In the genomic region with DNA sequence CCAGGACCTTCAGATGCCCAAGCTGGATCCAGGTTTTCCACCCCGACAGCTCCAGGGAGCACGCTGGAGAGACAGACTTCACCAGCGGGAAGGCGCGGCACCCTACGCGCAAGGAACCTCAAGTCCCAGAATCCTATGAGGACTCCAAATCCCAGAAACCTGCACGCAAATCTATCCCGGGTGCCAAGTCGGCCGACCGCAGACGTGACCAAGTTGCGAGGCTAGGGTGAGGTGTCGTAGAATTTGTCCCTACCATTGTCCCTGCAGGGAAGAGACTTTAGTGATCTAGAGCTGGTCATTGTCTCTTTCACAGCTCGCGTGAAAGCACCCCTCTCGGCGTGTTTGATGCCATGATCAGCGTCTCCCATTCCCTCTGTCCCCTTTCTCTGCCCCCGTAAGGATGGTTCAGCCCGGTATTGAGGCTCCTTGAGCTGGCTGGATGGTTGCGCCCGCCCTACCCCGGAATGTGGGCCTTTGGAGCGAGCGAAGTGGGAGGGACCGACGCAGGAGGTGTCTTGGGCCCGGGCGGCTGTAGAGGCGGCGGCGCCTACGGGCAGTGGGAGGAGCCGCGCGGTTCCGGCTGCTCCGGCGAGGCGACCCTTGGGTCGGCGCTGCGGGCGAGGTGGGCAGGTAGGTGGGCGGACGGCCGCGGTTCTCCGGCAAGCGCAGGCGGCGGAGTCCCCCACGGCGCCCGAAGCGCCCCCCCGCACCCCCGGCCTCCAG, we compare ENCODE assay signal across 1 cellular context.
TF ChIP-seq lines count a peak whose summit lies in the region.

TSS of gene PRKCI (plus strand) at position 501 of the 723 bp plus-strand sequence. CDS start 246 bp downstream, outside the sequence.

TF ChIP-seq in K562, 482 proteins besides CTCF, POLR2A, EP300 and RAD21 (continued from another document and continues in another):
- TF ChIP-seq, protein P1, sequence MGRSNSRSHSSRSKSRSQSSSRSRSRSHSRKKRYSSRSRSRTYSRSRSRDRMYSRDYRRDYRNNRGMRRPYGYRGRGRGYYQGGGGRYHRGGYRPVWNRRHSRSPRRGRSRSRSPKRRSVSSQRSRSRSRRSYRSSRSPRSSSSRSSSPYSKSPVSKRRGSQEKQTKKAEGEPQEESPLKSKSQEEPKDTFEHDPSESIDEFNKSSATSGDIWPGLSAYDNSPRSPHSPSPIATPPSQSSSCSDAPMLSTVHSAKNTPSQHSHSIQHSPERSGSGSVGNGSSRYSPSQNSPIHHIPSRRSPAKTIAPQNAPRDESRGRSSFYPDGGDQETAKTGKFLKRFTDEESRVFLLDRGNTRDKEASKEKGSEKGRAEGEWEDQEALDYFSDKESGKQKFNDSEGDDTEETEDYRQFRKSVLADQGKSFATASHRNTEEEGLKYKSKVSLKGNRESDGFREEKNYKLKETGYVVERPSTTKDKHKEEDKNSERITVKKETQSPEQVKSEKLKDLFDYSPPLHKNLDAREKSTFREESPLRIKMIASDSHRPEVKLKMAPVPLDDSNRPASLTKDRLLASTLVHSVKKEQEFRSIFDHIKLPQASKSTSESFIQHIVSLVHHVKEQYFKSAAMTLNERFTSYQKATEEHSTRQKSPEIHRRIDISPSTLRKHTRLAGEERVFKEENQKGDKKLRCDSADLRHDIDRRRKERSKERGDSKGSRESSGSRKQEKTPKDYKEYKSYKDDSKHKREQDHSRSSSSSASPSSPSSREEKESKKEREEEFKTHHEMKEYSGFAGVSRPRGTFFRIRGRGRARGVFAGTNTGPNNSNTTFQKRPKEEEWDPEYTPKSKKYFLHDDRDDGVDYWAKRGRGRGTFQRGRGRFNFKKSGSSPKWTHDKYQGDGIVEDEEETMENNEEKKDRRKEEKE (IDR thresholded peaks at IDR 0.05; ENCODE audit: borderline replicate concordance in 1 of 2, control insufficient read depth in 1 of 2, low read depth in 2 of 2, low read length in 1 of 2) = peak in 1 of 2 experiments; percentile 100; a peak in 2 of 4 replicates
- TF ChIP-seq KLF13 (tag; IDR thresholded peaks at IDR 0.05; ENCODE audit: borderline replicate concordance, low read depth) (peak; percentile 73), KHSRP (IDR thresholded peaks at IDR 0.05) (peak; percentile 62; the same call in 1 of the 2 replicates), ETV5 (CRISPR knock-in tag; IDR thresholded peaks at IDR 0.05; ENCODE audit: low read depth) (peak; percentile 59; the same call in 1 of the 2 replicates), NCOA4 (IDR thresholded peaks at IDR 0.05; ENCODE audit: partially characterized antibody) (no peak), ZNF561 (CRISPR knock-in tag; conservative IDR thresholded peaks at IDR 0.05) (no peak), FOXA3 (CRISPR knock-in tag; conservative IDR thresholded peaks at IDR 0.05 in 1 of 2, IDR thresholded peaks at IDR 0.05 in 1 of 2) (no peak), TAL1 (IDR thresholded peaks at IDR 0.05) (no peak), ILK (tag; IDR thresholded peaks at IDR 0.05; ENCODE audit: borderline replicate concordance, low read depth) (no peak), CEBPG (CRISPR knock-in tag; IDR thresholded peaks at IDR 0.05) (no peak), CEBPG (tag; conservative IDR thresholded peaks at IDR 0.05 in 1 of 2, IDR thresholded peaks at IDR 0.05 in 1 of 2) (no peak), KAT7 (CRISPR knock-in tag; IDR thresholded peaks at IDR 0.05; ENCODE audit: borderline replicate concordance) (0 out of 2 replicates have a peak, but pooled peaks have one; percentile 8), ARHGAP35 (IDR thresholded peaks at IDR 0.05; ENCODE audit: partially characterized antibody) (no peak), ZNF121 (CRISPR knock-in tag; conservative IDR thresholded peaks at IDR 0.05) (no peak), ZNF766 (CRISPR knock-in tag; conservative IDR thresholded peaks at IDR 0.05) (peak; percentile 85), FOXP1 (CRISPR knock-in tag; IDR thresholded peaks at IDR 0.05) (no peak), ZNF140 (CRISPR knock-in tag; IDR thresholded peaks at IDR 0.05) (no peak), BDP1 (IDR thresholded peaks at IDR 0.05; ENCODE audit: insufficient read depth, insufficient read length) (no peak), RBM22 (IDR thresholded peaks at IDR 0.05; ENCODE audit: low read depth, low read length, poor library complexity, severe bottlenecking) (no peak), SIRT6 (IDR thresholded peaks at IDR 0.05; ENCODE audit: low read depth, low read length) (no peak), NR2C2 (CRISPR knock-in tag; IDR thresholded peaks at IDR 0.05) (no peak), NR2C2 (tag; IDR thresholded peaks at IDR 0.05) (peak; percentile 83), MTA2 (IDR thresholded peaks at IDR 0.05; ENCODE audit: low read depth) (no peak), ZNF75A (CRISPR knock-in tag; IDR thresholded peaks at IDR 0.05) (no peak), PRPF4 (IDR thresholded peaks at IDR 0.05; ENCODE audit: insufficient read depth, low read depth, low read length, poor library complexity, severe bottlenecking) (no peak), HDAC1 (IDR thresholded peaks at IDR 0.05) (no peak), ZNF23 (CRISPR knock-in tag; IDR thresholded peaks at IDR 0.05) (no peak), GMEB1 (CRISPR knock-in tag; IDR thresholded peaks at IDR 0.05) (peak; percentile 41; the same call in 1 of the 2 replicates), MYNN (IDR thresholded peaks at IDR 0.05) (no peak), MYNN (CRISPR knock-in tag; IDR thresholded peaks at IDR 0.05) (no peak), KAT8 (IDR thresholded peaks at IDR 0.05; ENCODE audit: low read depth) (no peak), ASH1L (IDR thresholded peaks at IDR 0.05; ENCODE audit: borderline replicate concordance, low read depth, partially characterized antibody) (peak; percentile 95), ZBTB7A (IDR thresholded peaks at IDR 0.05; ENCODE audit: borderline replicate concordance, control insufficient read depth, low read depth, low read length) (0 out of 2 replicates have a peak, but pooled peaks have one; percentile 23), SMAD2 (IDR thresholded peaks at IDR 0.05; ENCODE audit: low read depth, low read length) (no peak), RBM17 (IDR thresholded peaks at IDR 0.05; ENCODE audit: borderline replicate concordance, low read depth, low read length) (no peak), FOXA1 (IDR thresholded peaks at IDR 0.05; ENCODE audit: borderline replicate concordance) (no peak), CHD1 (IDR thresholded peaks at IDR 0.05; ENCODE audit: low read length) (no peak), STAT5B (CRISPR knock-in tag; IDR thresholded peaks at IDR 0.05) (no peak), ZFP1 (CRISPR knock-in tag; IDR thresholded peaks at IDR 0.05) (no peak), ZNF224 (CRISPR knock-in tag; IDR thresholded peaks at IDR 0.05) (no peak), ZKSCAN3 (CRISPR knock-in tag; IDR thresholded peaks at IDR 0.05) (no peak), GABPB2 (CRISPR knock-in tag; conservative IDR thresholded peaks at IDR 0.05) (no peak; the same call in 1 of the 2 replicates), ZNF277 (CRISPR knock-in tag; IDR thresholded peaks at IDR 0.05; ENCODE audit: borderline replicate concordance) (no peak), WHSC1 (IDR thresholded peaks at IDR 0.05; ENCODE audit: low read length) (no peak), U2AF2 (optimal IDR thresholded peaks at IDR 0.05; ENCODE audit: low read depth, low read length) (no peak), ZNF197 (CRISPR knock-in tag; IDR thresholded peaks at IDR 0.05; ENCODE audit: low read depth) (peak; percentile 47; the same call in 1 of the 2 replicates), PHB (CRISPR knock-in tag; IDR thresholded peaks at IDR 0.05) (no peak), NFYB (IDR thresholded peaks at IDR 0.05; ENCODE audit: extremely low read depth, insufficient read length) (no peak)
- TF ChIP-seq, protein P2, sequence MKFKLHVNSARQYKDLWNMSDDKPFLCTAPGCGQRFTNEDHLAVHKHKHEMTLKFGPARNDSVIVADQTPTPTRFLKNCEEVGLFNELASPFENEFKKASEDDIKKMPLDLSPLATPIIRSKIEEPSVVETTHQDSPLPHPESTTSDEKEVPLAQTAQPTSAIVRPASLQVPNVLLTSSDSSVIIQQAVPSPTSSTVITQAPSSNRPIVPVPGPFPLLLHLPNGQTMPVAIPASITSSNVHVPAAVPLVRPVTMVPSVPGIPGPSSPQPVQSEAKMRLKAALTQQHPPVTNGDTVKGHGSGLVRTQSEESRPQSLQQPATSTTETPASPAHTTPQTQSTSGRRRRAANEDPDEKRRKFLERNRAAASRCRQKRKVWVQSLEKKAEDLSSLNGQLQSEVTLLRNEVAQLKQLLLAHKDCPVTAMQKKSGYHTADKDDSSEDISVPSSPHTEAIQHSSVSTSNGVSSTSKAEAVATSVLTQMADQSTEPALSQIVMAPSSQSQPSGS (CRISPR knock-in tag; IDR thresholded peaks at IDR 0.05) = no peak
- TF ChIP-seq, protein P3, sequence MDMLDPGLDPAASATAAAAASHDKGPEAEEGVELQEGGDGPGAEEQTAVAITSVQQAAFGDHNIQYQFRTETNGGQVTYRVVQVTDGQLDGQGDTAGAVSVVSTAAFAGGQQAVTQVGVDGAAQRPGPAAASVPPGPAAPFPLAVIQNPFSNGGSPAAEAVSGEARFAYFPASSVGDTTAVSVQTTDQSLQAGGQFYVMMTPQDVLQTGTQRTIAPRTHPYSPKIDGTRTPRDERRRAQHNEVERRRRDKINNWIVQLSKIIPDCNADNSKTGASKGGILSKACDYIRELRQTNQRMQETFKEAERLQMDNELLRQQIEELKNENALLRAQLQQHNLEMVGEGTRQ (CRISPR knock-in tag; IDR thresholded peaks at IDR 0.05) = no peak
- TF ChIP-seq, protein P4, sequence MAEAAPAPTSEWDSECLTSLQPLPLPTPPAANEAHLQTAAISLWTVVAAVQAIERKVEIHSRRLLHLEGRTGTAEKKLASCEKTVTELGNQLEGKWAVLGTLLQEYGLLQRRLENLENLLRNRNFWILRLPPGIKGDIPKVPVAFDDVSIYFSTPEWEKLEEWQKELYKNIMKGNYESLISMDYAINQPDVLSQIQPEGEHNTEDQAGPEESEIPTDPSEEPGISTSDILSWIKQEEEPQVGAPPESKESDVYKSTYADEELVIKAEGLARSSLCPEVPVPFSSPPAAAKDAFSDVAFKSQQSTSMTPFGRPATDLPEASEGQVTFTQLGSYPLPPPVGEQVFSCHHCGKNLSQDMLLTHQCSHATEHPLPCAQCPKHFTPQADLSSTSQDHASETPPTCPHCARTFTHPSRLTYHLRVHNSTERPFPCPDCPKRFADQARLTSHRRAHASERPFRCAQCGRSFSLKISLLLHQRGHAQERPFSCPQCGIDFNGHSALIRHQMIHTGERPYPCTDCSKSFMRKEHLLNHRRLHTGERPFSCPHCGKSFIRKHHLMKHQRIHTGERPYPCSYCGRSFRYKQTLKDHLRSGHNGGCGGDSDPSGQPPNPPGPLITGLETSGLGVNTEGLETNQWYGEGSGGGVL (CRISPR knock-in tag; IDR thresholded peaks at IDR 0.05) = no peak
- TF ChIP-seq, protein P5, sequence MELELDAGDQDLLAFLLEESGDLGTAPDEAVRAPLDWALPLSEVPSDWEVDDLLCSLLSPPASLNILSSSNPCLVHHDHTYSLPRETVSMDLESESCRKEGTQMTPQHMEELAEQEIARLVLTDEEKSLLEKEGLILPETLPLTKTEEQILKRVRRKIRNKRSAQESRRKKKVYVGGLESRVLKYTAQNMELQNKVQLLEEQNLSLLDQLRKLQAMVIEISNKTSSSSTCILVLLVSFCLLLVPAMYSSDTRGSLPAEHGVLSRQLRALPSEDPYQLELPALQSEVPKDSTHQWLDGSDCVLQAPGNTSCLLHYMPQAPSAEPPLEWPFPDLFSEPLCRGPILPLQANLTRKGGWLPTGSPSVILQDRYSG (tag; conservative IDR thresholded peaks at IDR 0.05; ENCODE audit: low read depth) = peak; percentile 73; the same call in 1 of the 2 replicates
- TF ChIP-seq, protein P6, sequence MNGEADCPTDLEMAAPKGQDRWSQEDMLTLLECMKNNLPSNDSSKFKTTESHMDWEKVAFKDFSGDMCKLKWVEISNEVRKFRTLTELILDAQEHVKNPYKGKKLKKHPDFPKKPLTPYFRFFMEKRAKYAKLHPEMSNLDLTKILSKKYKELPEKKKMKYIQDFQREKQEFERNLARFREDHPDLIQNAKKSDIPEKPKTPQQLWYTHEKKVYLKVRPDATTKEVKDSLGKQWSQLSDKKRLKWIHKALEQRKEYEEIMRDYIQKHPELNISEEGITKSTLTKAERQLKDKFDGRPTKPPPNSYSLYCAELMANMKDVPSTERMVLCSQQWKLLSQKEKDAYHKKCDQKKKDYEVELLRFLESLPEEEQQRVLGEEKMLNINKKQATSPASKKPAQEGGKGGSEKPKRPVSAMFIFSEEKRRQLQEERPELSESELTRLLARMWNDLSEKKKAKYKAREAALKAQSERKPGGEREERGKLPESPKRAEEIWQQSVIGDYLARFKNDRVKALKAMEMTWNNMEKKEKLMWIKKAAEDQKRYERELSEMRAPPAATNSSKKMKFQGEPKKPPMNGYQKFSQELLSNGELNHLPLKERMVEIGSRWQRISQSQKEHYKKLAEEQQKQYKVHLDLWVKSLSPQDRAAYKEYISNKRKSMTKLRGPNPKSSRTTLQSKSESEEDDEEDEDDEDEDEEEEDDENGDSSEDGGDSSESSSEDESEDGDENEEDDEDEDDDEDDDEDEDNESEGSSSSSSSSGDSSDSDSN (IDR thresholded peaks at IDR 0.05; ENCODE audit: borderline replicate concordance in 1 of 2, low read depth in 2 of 2, low read length in 2 of 2) = peak in 1 of 2 experiments; percentile 87; a peak in 1 of 4 replicates
- TF ChIP-seq, protein P7, sequence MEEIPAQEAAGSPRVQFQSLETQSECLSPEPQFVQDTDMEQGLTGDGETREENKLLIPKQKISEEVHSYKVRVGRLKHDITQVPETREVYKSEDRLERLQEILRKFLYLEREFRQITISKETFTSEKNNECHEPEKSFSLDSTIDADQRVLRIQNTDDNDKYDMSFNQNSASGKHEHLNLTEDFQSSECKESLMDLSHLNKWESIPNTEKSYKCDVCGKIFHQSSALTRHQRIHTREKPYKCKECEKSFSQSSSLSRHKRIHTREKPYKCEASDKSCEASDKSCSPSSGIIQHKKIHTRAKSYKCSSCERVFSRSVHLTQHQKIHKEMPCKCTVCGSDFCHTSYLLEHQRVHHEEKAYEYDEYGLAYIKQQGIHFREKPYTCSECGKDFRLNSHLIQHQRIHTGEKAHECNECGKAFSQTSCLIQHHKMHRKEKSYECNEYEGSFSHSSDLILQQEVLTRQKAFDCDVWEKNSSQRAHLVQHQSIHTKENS (CRISPR knock-in tag; IDR thresholded peaks at IDR 0.05) = no peak
